Comparison of ENCODE assay signal across 15 cellular contexts in the genomic region with DNA sequence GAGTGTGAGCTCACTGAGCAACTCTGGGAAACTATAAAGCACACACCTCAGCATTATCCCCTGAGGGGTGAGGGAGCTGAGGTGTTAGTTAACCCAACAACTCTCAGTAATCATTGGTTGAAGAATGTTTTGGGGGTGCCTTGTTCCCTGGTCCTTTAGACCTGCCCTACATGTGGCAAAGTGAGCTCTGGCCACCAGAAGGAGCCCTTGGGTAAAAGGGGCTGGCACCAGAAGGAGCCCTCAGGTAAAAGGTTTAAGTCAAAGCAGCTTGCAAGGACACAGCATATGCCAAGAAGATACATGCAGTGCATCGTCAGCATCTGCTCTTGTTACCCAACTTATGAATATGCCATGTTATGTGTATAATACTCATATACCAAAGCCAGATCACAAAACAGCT.
A peak's percentile ranks its signal among the peaks of the same experiment; 100 is the strongest.
DNase-seq lines count a peak whose midpoint lies in the region; ATAC-seq, FAIRE-seq and TF ChIP-seq lines count a peak whose summit lies in the region.
"Had no signal": no experiment of that assay in that cellular context is flagged by ENCODE, and none has a peak within 500 bp of the region (broad histone marks: within the 10 kb centered on the region; RNA-seq: fewer than 3 reads in every experiment).

No MANE protein-coding gene starts in this region.

- no peak overlapping the region for H3K4me2 ChIP-seq in parathyroid adenoma (ENCODE audit: low read length)

- peak; percentile 4 for DNase-seq in DMS53 treated with DMSO at 0.1 percent for 48 hours (lab: John Stamatoyannopoulos, UW; ENCODE audit: unreplicated experiment)
- DNase-seq in LNCaP clone FGC (ENCODE audit: low read depth): no peak
- peak; percentile 19 for DNase-seq in bronchial epithelial cell (ENCODE audit: low read depth)
- DNase-seq in HUDEP-2 (lab: John Stamatoyannopoulos, UW; ENCODE audit: unreplicated experiment in 76 of 76): no peak
- DNase-seq in GM19238 (ENCODE audit: insufficient read length, low spot score): no peak
- no peak for DNase-seq in retina
- DNase-seq: activated CD4-positive, alpha-beta T cell treated with anti-CD3 and anti-CD28 coated beads, Interleukin-2, amount 10 ng/mL, durations not matched to agents 7 days and 5 days; activated naive CD4-positive, alpha-beta T cell treated with anti-CD3 and anti-CD28 coated beads for 36 hours; cortex of kidney; glutamatergic neuron; NCI-H1694 treated with DMSO at 0.1 percent for 48 hours; Right ventricle myocardium superior had no signal

- TF ChIP-seq CTCF in LNCaP clone FGC (IDR thresholded peaks at IDR 0.05; ENCODE audit: control insufficient read depth, extremely low read depth, insufficient read depth): peak; percentile 41
- TF ChIP-seq CTCF in bronchial epithelial cell (IDR thresholded peaks at IDR 0.05; ENCODE audit: insufficient read depth, low read length, severe bottlenecking): peak; percentile 54
- peak; percentile 39 for TF ChIP-seq CTCF in parathyroid adenoma (IDR thresholded peaks at IDR 0.05)

- H3K36me3 ChIP-seq in bronchial epithelial cell (ENCODE audit: control insufficient read depth, insufficient read depth, low read length): no peaks in the 10 kb centered on the region
- H3K36me3 ChIP-seq in parathyroid adenoma (ENCODE audit: control insufficient read depth, insufficient read depth, low read length): no peaks in the 10 kb centered on the region

- H3K4me1 ChIP-seq in parathyroid adenoma: no peaks in the 10 kb centered on the region

- H3K4me3 ChIP-seq in LNCaP clone FGC (ENCODE audit: low read depth, low read length) (no peak overlapping the region), bronchial epithelial cell (ENCODE audit: low read depth, low read length) (no peak overlapping the region), parathyroid adenoma (ENCODE audit: low read depth, low read length) (no peak overlapping the region)
- H3K4me3 ChIP-seq: mucosa of descending colon had no signal

- H3K27ac ChIP-seq in parathyroid adenoma: no peak overlapping the region

- H3K9ac ChIP-seq in parathyroid adenoma: no peak overlapping the region

- no peaks in the 10 kb centered on the region for H3K9me3 ChIP-seq in parathyroid adenoma (ENCODE audit: control insufficient read depth, low read length)
- H3K9me3 ChIP-seq: mucosa of descending colon had no signal

- H3K27me3 ChIP-seq in bronchial epithelial cell (ENCODE audit: control insufficient read depth, insufficient read depth, low read length) (no peaks in the 10 kb centered on the region), parathyroid adenoma (ENCODE audit: control insufficient read depth, insufficient read depth, low read length) (no peaks in the 10 kb centered on the region)

- no peaks in the 10 kb centered on the region for H3K79me2 ChIP-seq in parathyroid adenoma

- FAIRE-seq in bronchial epithelial cell (lab: Jason Lieb, UNC): no peak

- H2AFZ ChIP-seq in parathyroid adenoma: no peak overlapping the region

- no peak for ATAC-seq in HG02610 (IDR thresholded peaks at IDR 0.05; ENCODE audit: unreplicated experiment)
- ATAC-seq: mucosa of descending colon had no signal

Comparison
In these comparisons a context has a peak if more than half of its experiments do, and no peak if none do; other contexts are left out.
1. DNase-seq: peak in DMS53 treated with DMSO at 0.1 percent for 48 hours (single experiment) and bronchial epithelial cell (single experiment); none in LNCaP clone FGC (single experiment), HUDEP-2 (0 of 76), GM19238 (single experiment) and retina (single experiment).
2. Peak in every context shown above with its lines, with median percentiles within 50 percentile points of each other: CTCF ChIP-seq.